In the genomic region with DNA sequence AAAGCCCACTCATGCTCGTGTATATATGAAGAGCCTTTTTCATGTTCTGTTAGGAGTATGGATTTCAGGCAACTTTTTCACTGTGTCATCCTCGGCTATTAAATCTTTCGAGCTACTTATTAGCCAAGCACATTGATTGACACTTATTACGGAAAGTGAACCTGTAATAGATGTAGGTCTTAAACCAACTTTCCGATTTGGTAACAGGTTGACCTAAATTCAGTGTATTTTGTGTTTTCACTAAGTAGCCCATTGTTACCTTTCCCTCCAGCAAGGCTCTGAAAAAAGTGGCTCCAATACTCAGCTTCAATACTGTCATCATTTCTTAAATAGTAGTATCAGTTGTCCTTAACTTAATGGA, we compare ENCODE assay signal across 8 cellular contexts. TPM values are rescaled to one million over a fixed set of nuclear protein-coding genes. Genes with fewer than 3 reads are reported as not detected.
DNase-seq lines count a peak whose midpoint lies in the region; ATAC-seq and TF ChIP-seq lines count a peak whose summit lies in the region.

No MANE protein-coding gene starts in this region.

- in situ Hi-C loops in IMR-90 (cut with MboI; ENCODE audit: low sequenced_read_pairs): no loop called here

- H3K9ac ChIP-seq in IMR-90 (ENCODE audit: low read depth, low read length): peak overlapping the region; percentile 97; the same call in 1 of the 2 replicates

- no peak overlapping the region for H4K91ac ChIP-seq in IMR-90 (ENCODE audit: insufficient read depth, low read depth, low read length)

- H3K36me3 ChIP-seq in IMR-90 (ENCODE audit: control insufficient read depth, insufficient read depth, low read length): no peaks in the 10 kb centered on the region

- H3K18ac ChIP-seq in IMR-90 (ENCODE audit: low read depth, low read length): no peak overlapping the region

- H3K27me3 ChIP-seq in IMR-90 (ENCODE audit: control insufficient read depth, insufficient read depth, low read length): no peaks in the 10 kb centered on the region

- intact Hi-C loops in IMR-90 (cut with micrococcal nuclease): loop anchor here (5.0 kb wide), 3 partner anchors 36 to 201 kb away; partner anchors contain the start of gene NCBP2

- H3K27me3 Mint-ChIP-seq in chondrocyte (ENCODE audit: low read depth): no peaks in the 10 kb centered on the region
- H3K27me3 Mint-ChIP-seq in natural killer cell treated with Interleukin-12 subunit alpha and Interleukin-12 subunit beta and Interleukin-15 and Interleukin-18, amount 100 ng/mL, for 72 hours: no peaks in the 10 kb centered on the region

- DNase-seq in AG10803 (ENCODE audit: low read depth) (no peak), IMR-90 (no peak), chondrocyte (ENCODE audit: low spot score) (no peak), DMS53 (lab: John Stamatoyannopoulos, UW) (no peak), NCI-H146 (lab: John Stamatoyannopoulos, UW) (no peak)
- no peak for DNase-seq in natural killer cell treated with Interleukin-12 subunit alpha and Interleukin-12 subunit beta and Interleukin-15 and Interleukin-18, amount 100 ng/mL, for 72 hours (ENCODE audit: low spot score)
- DNase-seq in stimulated activated CD4-positive, alpha-beta T cell treated with anti-CD3 and anti-CD28 coated beads, Interleukin-15, amount 100 ng/mL, for 24 hours: no peak

- no peak overlapping the region for H4K5ac ChIP-seq in IMR-90 (ENCODE audit: low read depth, low read length)

- peaks cover 44% of the 10 kb centered on the region for H4K20me1 ChIP-seq in IMR-90 (ENCODE audit: insufficient read depth, low read length)

- peaks cover 4% of the 10 kb centered on the region for H3K36me3 Mint-ChIP-seq in chondrocyte (ENCODE audit: low read depth)
- H3K36me3 Mint-ChIP-seq in natural killer cell treated with Interleukin-12 subunit alpha and Interleukin-12 subunit beta and Interleukin-15 and Interleukin-18, amount 100 ng/mL, for 72 hours: peaks cover 12% of the 10 kb centered on the region

- peak overlapping the region; percentile 100 for H3K27ac Mint-ChIP-seq in chondrocyte (ENCODE audit: unreplicated experiment)
- H3K27ac Mint-ChIP-seq in natural killer cell treated with Interleukin-12 subunit alpha and Interleukin-12 subunit beta and Interleukin-15 and Interleukin-18, amount 100 ng/mL, for 72 hours: peak overlapping the region; percentile 79 to 94

- peak overlapping the region; percentile 61; the same call in 1 of the 2 replicates for H3K14ac ChIP-seq in IMR-90 (replicated peaks; ENCODE audit: low read depth, low read length)

- TF ChIP-seq RAD21 in IMR-90 (IDR thresholded peaks at IDR 0.05; ENCODE audit: low read length): no peak

- no TSS peak for BruUV-seq in IMR-90 (replicated peaks; lab: Mats Ljungman, UMichigan)

- H3K27ac ChIP-seq in IMR-90 (ENCODE audit: insufficient read depth, low read length): peak overlapping the region; percentile 26; the same call in 1 of the 2 replicates

- peaks cover 1% of the 10 kb centered on the region; the same call in 1 of the 2 replicates for H3K4me1 ChIP-seq in IMR-90 (ENCODE audit: control insufficient read depth, insufficient read depth, low read length)

- H4K8ac ChIP-seq in IMR-90 (ENCODE audit: low read depth in 2 of 2, low read length in 2 of 2): no peak overlapping the region

- peak overlapping the region; percentile 97 for H3K4me3 Mint-ChIP-seq in chondrocyte (ENCODE audit: unreplicated experiment)
- peak overlapping the region; percentile 90 for H3K4me3 Mint-ChIP-seq in natural killer cell treated with Interleukin-12 subunit alpha and Interleukin-12 subunit beta and Interleukin-15 and Interleukin-18, amount 100 ng/mL, for 72 hours

- no peak overlapping the region for H2AK5ac ChIP-seq in IMR-90 (ENCODE audit: low read depth, low read length)

- peak overlapping the region; percentile 78 for H2BK5ac ChIP-seq in IMR-90 (ENCODE audit: low read depth, low read length, poor library complexity, severe bottlenecking)

- H3K4me1 Mint-ChIP-seq in chondrocyte (ENCODE audit: low read depth): peaks cover 28% of the 10 kb centered on the region
- H3K4me1 Mint-ChIP-seq in natural killer cell treated with Interleukin-12 subunit alpha and Interleukin-12 subunit beta and Interleukin-15 and Interleukin-18, amount 100 ng/mL, for 72 hours (ENCODE audit: low read depth in 2 of 2): peaks cover 25 to 28% of the 10 kb centered on the region in 2 donors

- H3K4ac ChIP-seq in IMR-90 (ENCODE audit: low read depth, low read length): no peak overlapping the region; the same call in 1 of the 2 replicates

- peak overlapping the region; percentile 73 for H3K4me3 ChIP-seq in AG10803 (ENCODE audit: low read length)
- peak overlapping the region; percentile 86 for H3K4me3 ChIP-seq in IMR-90 (ENCODE audit: insufficient read depth, low read depth, low read length)

- ATAC-seq in IMR-90 (ENCODE audit: low read depth) (no peak), GM21786 (IDR thresholded peaks at IDR 0.05; ENCODE audit: unreplicated experiment) (no peak)
- ATAC-seq in natural killer cell treated with Interleukin-12 subunit alpha and Interleukin-12 subunit beta and Interleukin-15 and Interleukin-18, amount 100 ng/mL, for 72 hours: no peak

- H3K23ac ChIP-seq in IMR-90 (ENCODE audit: low read depth, low read length): peak overlapping the region; percentile 72; the same call in 1 of the 2 replicates

- no peak overlapping the region for H2AK9ac ChIP-seq in IMR-90 (replicated peaks; ENCODE audit: low read depth, low read length, poor library complexity)

- no peaks in the 10 kb centered on the region for H3K9me3 ChIP-seq in IMR-90 (ENCODE audit: control insufficient read depth, insufficient read depth, low read length)

- no peak for TF ChIP-seq POLR2A in IMR-90 (IDR thresholded peaks at IDR 0.05; ENCODE audit: low read depth, low read length)

- no peak for TF ChIP-seq CTCF in AG10803 (conservative IDR thresholded peaks at IDR 0.05; ENCODE audit: low read length)
- TF ChIP-seq CTCF in IMR-90 (conservative IDR thresholded peaks at IDR 0.05; ENCODE audit: low read depth, low read length): no peak
- TF ChIP-seq CTCF in chondrocyte (IDR thresholded peaks at IDR 0.05): no peak

- H2BK120ac ChIP-seq in IMR-90 (ENCODE audit: low read depth, low read length): no peak overlapping the region

- H2AFZ ChIP-seq in IMR-90 (replicated peaks; ENCODE audit: low read length, poor library complexity): no peak overlapping the region

- H3K9me1 ChIP-seq in IMR-90 (ENCODE audit: insufficient read depth, low read length): no peaks in the 10 kb centered on the region

- CTCF ChIA-PET in IMR-90 (lab: Yijun Ruan, JAX): no interaction called here

- no peak overlapping the region for H2BK20ac ChIP-seq in IMR-90 (ENCODE audit: low read depth, low read length)

- H3K4me2 ChIP-seq in IMR-90 (ENCODE audit: low read depth, low read length): peak overlapping the region; percentile 93

- peaks cover 4% of the 10 kb centered on the region for H3K9me3 Mint-ChIP-seq in chondrocyte (ENCODE audit: low read depth)
- no peaks in the 10 kb centered on the region for H3K9me3 Mint-ChIP-seq in natural killer cell treated with Interleukin-12 subunit alpha and Interleukin-12 subunit beta and Interleukin-15 and Interleukin-18, amount 100 ng/mL, for 72 hours

- POLR2A ChIA-PET in IMR-90 (lab: Charles Lee; ENCODE audit: unreplicated experiment): no interaction called here

- peak overlapping the region; percentile 40; the same call in 1 of the 2 replicates for H3K56ac ChIP-seq in IMR-90 (ENCODE audit: extremely low read depth, insufficient read depth, low read length)

- H3K79me1 ChIP-seq in IMR-90 (ENCODE audit: low read depth in 1 of 2, low read length in 2 of 2): peaks cover 0 to 20% of the 10 kb centered on the region in 2 experiments; a peak in 2 of 4 replicates

- dilution Hi-C loops in IMR-90 (cut with HindIII; ENCODE audit: low sequenced_read_pairs, unreplicated experiment): no loop called here

- H2BK15ac ChIP-seq in IMR-90 (ENCODE audit: low read depth, low read length): no peak overlapping the region

- no CpG with 5 or more reads among the region's 5 CpGs for WGBS in IMR-90 (ENCODE audit: extremely low coverage in 2 of 2, insufficient read length in 1 of 2), 2 experiments

TF ChIP-seq in IMR-90, 13 proteins besides CTCF, POLR2A, EP300 and RAD21 (continues in another document):
- no peak for TF ChIP-seq MAZ (IDR thresholded peaks at IDR 0.05; ENCODE audit: borderline replicate concordance, low read depth, low read length)
- no peak for TF ChIP-seq FOS (IDR thresholded peaks at IDR 0.05; ENCODE audit: low read depth, low read length)
- TF ChIP-seq MAFK (IDR thresholded peaks at IDR 0.05; ENCODE audit: low read depth, low read length): no peak
- no peak for TF ChIP-seq RFX5 (IDR thresholded peaks at IDR 0.05; ENCODE audit: low read depth, low read length)
- no peak for TF ChIP-seq BHLHE40 (IDR thresholded peaks at IDR 0.05; ENCODE audit: low read depth, low read length)
- no peak for TF ChIP-seq NFE2L2 (IDR thresholded peaks at IDR 0.05; ENCODE audit: low read depth, low read length)
- no peak for TF ChIP-seq RCOR1 (IDR thresholded peaks at IDR 0.05; ENCODE audit: insufficient replicate concordance, low read length)

RNA-seq across cellular contexts. Expression of gene PAK2, which starts 1.7 kb away (rescaled TPM):
- total RNA-seq in IMR-90 (2012; rRNA removed) (33.9 and 36.0 TPM in 2 replicates), chondrocyte (61.3 to 90.3 TPM (median 79.9 TPM) in 3 replicates)
- polyA plus RNA-seq in IMR-90 (2012; rRNA removed): 28.6 and 31.8 TPM in 2 replicates
- polyA plus RNA-seq in IMR-90 (2012; cell fraction: cytosol; rRNA removed): 7.9 and 19.7 TPM in 2 replicates
- 2.4 and 14.3 TPM in 2 replicates for polyA plus RNA-seq in IMR-90 (2012; cell fraction: nucleus; rRNA removed; ENCODE audit: low replicate concordance)
- total RNA-seq in natural killer cell treated with Interleukin-12 subunit alpha and Interleukin-12 subunit beta and Interleukin-15 and Interleukin-18, amount 100 ng/mL, for 72 hours: 10 to 100 TPM; 70.1 to 83.3 TPM

RNA-seq across cellular contexts. Expression of gene PIGX, which starts 29.2 kb away (rescaled TPM):
- total RNA-seq in IMR-90 (2012; rRNA removed) (14.5 and 22.2 TPM in 2 replicates), chondrocyte (27.2 to 31.2 TPM (median 30.8 TPM) in 3 replicates)
- polyA plus RNA-seq in IMR-90 (2012; rRNA removed): 7.9 and 9.4 TPM in 2 replicates
- 2.3 and 3.5 TPM in 2 replicates for polyA plus RNA-seq in IMR-90 (2012; cell fraction: cytosol; rRNA removed)
- 0.60 and 3.1 TPM in 2 replicates for polyA plus RNA-seq in IMR-90 (2012; cell fraction: nucleus; rRNA removed; ENCODE audit: low replicate concordance)
- 10 to 100 TPM; 28.1 to 33.6 TPM for total RNA-seq in natural killer cell treated with Interleukin-12 subunit alpha and Interleukin-12 subunit beta and Interleukin-15 and Interleukin-18, amount 100 ng/mL, for 72 hours

RNA-seq across cellular contexts. Expression of gene CEP19, which starts 29.3 kb away (rescaled TPM):
- 1.1 and 1.7 TPM in 2 replicates for total RNA-seq in IMR-90 (2012; rRNA removed)
- 0.98 and 1.4 TPM in 2 replicates for polyA plus RNA-seq in IMR-90 (2012; rRNA removed)
- polyA plus RNA-seq in IMR-90 (2012; cell fraction: cytosol; rRNA removed): 0.66 and 0.71 TPM in 2 replicates
- 0.14 and 0.19 TPM in 2 replicates for polyA plus RNA-seq in IMR-90 (2012; cell fraction: nucleus; rRNA removed; ENCODE audit: low replicate concordance)
- total RNA-seq in chondrocyte: 2.1 to 2.8 TPM (median 2.5 TPM) in 3 replicates
- total RNA-seq in natural killer cell treated with Interleukin-12 subunit alpha and Interleukin-12 subunit beta and Interleukin-15 and Interleukin-18, amount 100 ng/mL, for 72 hours: 1 to 10 TPM; 2.3 to 4.2 TPM
